Comparison of ENCODE assay signal across 11 cellular contexts in the genomic region with DNA sequence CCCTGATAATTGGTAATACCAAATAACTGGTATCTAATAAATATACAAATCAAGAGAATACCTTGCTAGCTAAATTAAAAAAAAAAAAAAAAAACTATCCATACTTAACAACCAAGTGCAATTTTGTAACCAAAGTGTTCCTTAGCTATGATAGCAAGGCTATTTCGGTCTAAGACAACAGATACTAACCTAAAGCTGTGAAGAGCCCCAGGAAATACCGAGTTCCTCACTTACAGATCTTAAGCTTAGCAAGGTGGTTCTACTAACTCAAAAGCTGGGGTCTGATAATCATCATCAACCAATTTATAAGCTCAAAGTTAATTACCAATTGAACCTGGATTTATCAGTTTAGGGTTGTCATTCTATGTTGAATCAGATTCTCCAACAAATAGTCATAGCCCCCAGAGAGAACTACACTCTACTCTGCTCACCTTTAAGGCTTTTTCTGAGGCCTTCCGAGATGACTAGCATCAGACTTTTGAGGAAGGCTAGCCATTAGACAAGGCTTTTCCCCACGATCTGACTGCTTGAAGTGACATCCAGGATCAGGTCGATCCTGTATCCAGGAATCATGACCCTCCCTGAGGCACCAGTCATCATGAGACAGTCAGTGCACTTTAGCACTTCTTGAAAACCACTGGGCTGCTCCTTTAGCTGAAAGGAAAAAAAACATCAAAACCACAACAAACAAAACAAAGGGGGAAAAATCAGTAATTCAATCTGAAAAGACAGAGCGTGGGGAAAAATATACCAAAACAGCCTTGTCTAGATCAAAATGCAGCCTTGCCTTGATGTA. TPM values are rescaled to one million over a fixed set of nuclear protein-coding genes. Genes with fewer than 3 reads are reported as not detected.
A peak's percentile ranks its signal among the peaks of the same experiment; 100 is the strongest.
DNase-seq lines count a peak whose midpoint lies in the region; ATAC-seq and TF ChIP-seq lines count a peak whose summit lies in the region.
"Had no signal": no experiment of that assay in that cellular context is flagged by ENCODE, and none has a peak within 500 bp of the region (broad histone marks: within the 10 kb centered on the region; RNA-seq: fewer than 3 reads in every experiment).

No MANE protein-coding gene starts in this region.

- H3K27me3 Mint-ChIP-seq in effector memory CD8-positive, alpha-beta T cell, result no peaks in the 10 kb centered on the region
- no peaks in the 10 kb centered on the region for H3K27me3 Mint-ChIP-seq in stimulated activated naive CD8-positive, alpha-beta T cell treated with anti-CD3 and anti-CD28 coated beads, Interleukin-15, Interleukin-2, amounts not matched to agents 100 ng/mL and 50 ng/mL, for 24 hours
- no peaks in the 10 kb centered on the region for H3K27me3 Mint-ChIP-seq in progenitor cell of endocrine pancreas

- peaks cover 0 to 34% (median 9%) of the 10 kb centered on the region in 4 donors for H3K4me1 ChIP-seq in right lobe of liver
- H3K4me1 ChIP-seq: colonic mucosa had no signal

- H3K4me3 ChIP-seq in SU-DHL-6 (ENCODE audit: insufficient read depth, low read length, poor library complexity, severe bottlenecking) (peak overlapping the region; percentile 25), right lobe of liver (no peak overlapping the region)
- H3K4me3 ChIP-seq: colonic mucosa had no signal

- peak; percentile 21 for DNase-seq in activated T-cell treated with anti-CD3 and anti-CD28 coated beads, Interleukin-2, amount 50 U/mL, for 1 hour
- DNase-seq in activated T-cell treated with anti-CD3 and anti-CD28 coated beads for 4 hours, result no peak
- DNase-seq in effector memory CD8-positive, alpha-beta T cell, result no peak
- no peak for DNase-seq in progenitor cell of endocrine pancreas (ENCODE audit: low spot score, unreplicated experiment)
- no peak for DNase-seq in right lobe of liver
- DNase-seq: colonic mucosa, hippocampal formation, NCI-H2171 had no signal

- peak overlapping the region in 1 of 2 donors; percentile 1 for H3K27ac Mint-ChIP-seq in effector memory CD8-positive, alpha-beta T cell
- peak overlapping the region; percentile 73 for H3K27ac Mint-ChIP-seq in stimulated activated naive CD8-positive, alpha-beta T cell treated with anti-CD3 and anti-CD28 coated beads, Interleukin-15, Interleukin-2, amounts not matched to agents 100 ng/mL and 50 ng/mL, for 24 hours
- H3K27ac Mint-ChIP-seq in progenitor cell of endocrine pancreas, result no peak overlapping the region

- no peaks in the 10 kb centered on the region for H3K9me2 ChIP-seq in SU-DHL-6 (replicated peaks; ENCODE audit: insufficient read depth, low read length)

- intact Hi-C loops in right lobe of liver (cut with DNase I), result no loop called here

- H3K9me3 ChIP-seq in SU-DHL-6 (ENCODE audit: insufficient read depth, low read length) (peaks cover 7% of the 10 kb centered on the region; the same call in 1 of the 2 replicates), right lobe of liver (no peaks in the 10 kb centered on the region)
- H3K9me3 ChIP-seq: colonic mucosa had no signal

- no peaks in the 10 kb centered on the region for H4K20me1 ChIP-seq in SU-DHL-6 (ENCODE audit: low read depth, low read length)

- WGBS in right lobe of liver (ENCODE audit: insufficient coverage, low coverage, low lambda C conversion rate, missing lambda C conversion rate), result 75% methylated on average over 5 of the region's 6 CpGs

- H3K27me3 ChIP-seq in SU-DHL-6 (ENCODE audit: low read length) (no peaks in the 10 kb centered on the region), right lobe of liver (no peaks in the 10 kb centered on the region)
- H3K27me3 ChIP-seq: colonic mucosa had no signal

- peak overlapping the region; percentile 58 for H3K4me2 ChIP-seq in SU-DHL-6 (ENCODE audit: low read depth, low read length, poor library complexity, severe bottlenecking)

- H3K4me3 Mint-ChIP-seq in effector memory CD8-positive, alpha-beta T cell, result peak overlapping the region in 1 of 2 donors; percentile 60
- H3K4me3 Mint-ChIP-seq in stimulated activated naive CD8-positive, alpha-beta T cell treated with anti-CD3 and anti-CD28 coated beads, Interleukin-15, Interleukin-2, amounts not matched to agents 100 ng/mL and 50 ng/mL, for 24 hours, result peak overlapping the region; percentile 2
- H3K4me3 Mint-ChIP-seq in progenitor cell of endocrine pancreas (ENCODE audit: low read depth), result no peak overlapping the region

- peak; percentile 29 for ATAC-seq in effector memory CD8-positive, alpha-beta T cell (replicated peaks)
- ATAC-seq in right lobe of liver, result no peak
- no peak for ATAC-seq in HG02885 (IDR thresholded peaks at IDR 0.05; ENCODE audit: poor library complexity, unreplicated experiment)

- no peak overlapping the region for H2AFZ ChIP-seq in SU-DHL-6 (ENCODE audit: low read depth, low read length, severe bottlenecking)

- H3F3A ChIP-seq in SU-DHL-6 (ENCODE audit: insufficient read depth), result peaks cover 45% of the 10 kb centered on the region; the same call in 1 of the 2 replicates

- H3K36me3 ChIP-seq in SU-DHL-6 (ENCODE audit: low read length) (peaks cover 27% of the 10 kb centered on the region), right lobe of liver (peaks cover 0 to 8% (median 0%) of the 10 kb centered on the region in 4 donors)
- H3K36me3 ChIP-seq: colonic mucosa had no signal

- H3K27ac ChIP-seq in SU-DHL-6 (ENCODE audit: low read depth, low read length), result peak overlapping the region; percentile 83
- H3K27ac ChIP-seq in right lobe of liver, result no peak overlapping the region
- H3K27ac ChIP-seq: colonic mucosa had no signal

- peaks cover 32 to 67% of the 10 kb centered on the region in 2 donors for H3K4me1 Mint-ChIP-seq in effector memory CD8-positive, alpha-beta T cell (ENCODE audit: low read depth in 2 of 2)
- H3K4me1 Mint-ChIP-seq in stimulated activated naive CD8-positive, alpha-beta T cell treated with anti-CD3 and anti-CD28 coated beads, Interleukin-15, Interleukin-2, amounts not matched to agents 100 ng/mL and 50 ng/mL, for 24 hours (ENCODE audit: low read depth), result peaks cover 84% of the 10 kb centered on the region
- H3K4me1 Mint-ChIP-seq in progenitor cell of endocrine pancreas (ENCODE audit: low read depth), result peaks cover 14% of the 10 kb centered on the region

- H3K79me2 ChIP-seq in SU-DHL-6 (ENCODE audit: insufficient read depth, low read length), result peaks cover 95% of the 10 kb centered on the region

- peak overlapping the region; percentile 32 for H3K9ac ChIP-seq in SU-DHL-6 (ENCODE audit: low read length)

- H3K9me3 Mint-ChIP-seq in effector memory CD8-positive, alpha-beta T cell, result no peaks in the 10 kb centered on the region
- peaks cover under 1% of the 10 kb centered on the region for H3K9me3 Mint-ChIP-seq in stimulated activated naive CD8-positive, alpha-beta T cell treated with anti-CD3 and anti-CD28 coated beads, Interleukin-15, Interleukin-2, amounts not matched to agents 100 ng/mL and 50 ng/mL, for 24 hours
- peaks cover 7% of the 10 kb centered on the region for H3K9me3 Mint-ChIP-seq in progenitor cell of endocrine pancreas (ENCODE audit: low read depth)

- TF ChIP-seq CTCF in SU-DHL-6 (IDR thresholded peaks at IDR 0.05; ENCODE audit: insufficient read depth, low read length, poor library complexity, severe bottlenecking), result no peak
- TF ChIP-seq CTCF in progenitor cell of endocrine pancreas (IDR thresholded peaks at IDR 0.05; ENCODE audit: unreplicated experiment), result no peak
- no peak for TF ChIP-seq CTCF in right lobe of liver (IDR thresholded peaks at IDR 0.05)

- TF ChIP-seq POLR2A in right lobe of liver (IDR thresholded peaks at IDR 0.05), result no peak

- peaks cover 17% of the 10 kb centered on the region for H3K36me3 Mint-ChIP-seq in effector memory CD8-positive, alpha-beta T cell (ENCODE audit: insufficient read depth)
- peaks cover 61% of the 10 kb centered on the region for H3K36me3 Mint-ChIP-seq in stimulated activated naive CD8-positive, alpha-beta T cell treated with anti-CD3 and anti-CD28 coated beads, Interleukin-15, Interleukin-2, amounts not matched to agents 100 ng/mL and 50 ng/mL, for 24 hours (ENCODE audit: low read depth)
- H3K36me3 Mint-ChIP-seq in progenitor cell of endocrine pancreas (ENCODE audit: insufficient read depth), result peaks cover 18% of the 10 kb centered on the region

RNA-seq across cellular contexts. Expression of gene INTS6, which starts 32.0 kb away (rescaled TPM):
- total RNA-seq in progenitor cell of endocrine pancreas (41.4 and 48.8 TPM in 2 replicates), right lobe of liver (10 to 100 TPM; 21.7 to 40.8 (median 32.7) TPM)
